ENCODE assay signal across 1 cellular context in the genomic region with DNA sequence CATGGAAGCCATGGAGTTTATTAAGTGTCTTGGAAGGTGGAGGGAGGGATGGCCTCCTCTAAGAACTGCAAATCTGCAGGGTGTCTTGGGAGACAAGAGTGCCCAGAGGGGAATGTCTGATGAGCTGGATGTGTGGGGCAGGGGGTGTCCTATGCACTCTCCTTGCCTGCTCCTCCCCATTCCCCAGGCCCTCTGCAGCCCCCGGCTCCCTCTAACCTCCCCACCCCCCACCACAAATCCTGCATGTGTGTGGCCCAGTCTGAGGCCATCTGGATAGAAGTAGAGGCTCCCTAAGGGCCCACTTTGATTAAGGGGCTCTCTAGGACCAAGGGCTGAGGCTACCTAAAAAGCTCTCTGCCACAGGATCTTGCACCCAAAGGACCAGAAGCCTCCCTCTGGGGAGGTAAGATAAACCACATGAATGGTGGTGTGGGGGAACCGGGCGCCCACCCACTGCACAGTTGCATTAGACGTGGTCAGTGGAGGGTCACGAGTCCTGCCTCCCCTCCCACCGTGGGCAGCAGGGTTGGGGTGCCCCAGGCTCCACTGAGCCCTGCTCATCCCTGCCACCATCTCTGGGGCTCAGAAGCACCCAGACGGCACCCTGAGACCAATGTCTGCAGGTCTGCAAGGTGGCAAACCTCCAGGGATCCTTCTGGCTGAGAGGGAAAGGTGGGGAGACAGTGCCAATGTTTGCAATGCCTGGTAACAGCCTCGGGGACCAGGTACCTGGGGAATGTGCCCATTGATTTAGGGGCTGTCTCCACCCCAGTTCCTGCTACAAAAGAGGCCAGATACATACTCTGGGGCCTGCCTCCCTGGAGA.
TF ChIP-seq lines count a peak whose summit lies in the region.

No MANE protein-coding gene starts in this region.

TF ChIP-seq in H1, 55 proteins besides CTCF, POLR2A, EP300 and RAD21:
- TF ChIP-seq SUZ12 (IDR thresholded peaks at IDR 0.05; ENCODE audit: low read length) (no peak), SIRT6 (IDR thresholded peaks at IDR 0.05; ENCODE audit: low read length) (no peak), ASH2L (IDR thresholded peaks at IDR 0.05; ENCODE audit: low read length) (no peak), RXRA (IDR thresholded peaks at IDR 0.05; ENCODE audit: insufficient read depth, low read depth, low read length) (no peak), SIX5 (IDR thresholded peaks at IDR 0.05; ENCODE audit: low read depth, low read length) (no peak), ATF2 (IDR thresholded peaks at IDR 0.05; ENCODE audit: low read length) (no peak), HDAC6 (IDR thresholded peaks at IDR 0.05; ENCODE audit: low read depth, low read length) (no peak), EZH2 (IDR thresholded peaks at IDR 0.05; ENCODE audit: low read depth, low read length, severe bottlenecking) (no peak), NANOG (IDR thresholded peaks at IDR 0.05; ENCODE audit: insufficient read depth, low read depth, low read length, poor library complexity, severe bottlenecking) (no peak), CHD1 (IDR thresholded peaks at IDR 0.05; ENCODE audit: low read depth, low read length) (no peak), MAFK (IDR thresholded peaks at IDR 0.05; ENCODE audit: low read depth, low read length) (no peak), BACH1 (IDR thresholded peaks at IDR 0.05; ENCODE audit: low read length) (no peak), CBX5 (IDR thresholded peaks at IDR 0.05; ENCODE audit: low read depth, low read length) (no peak), SP4 (IDR thresholded peaks at IDR 0.05; ENCODE audit: low read length) (no peak)
- TF ChIP-seq, protein P1, sequence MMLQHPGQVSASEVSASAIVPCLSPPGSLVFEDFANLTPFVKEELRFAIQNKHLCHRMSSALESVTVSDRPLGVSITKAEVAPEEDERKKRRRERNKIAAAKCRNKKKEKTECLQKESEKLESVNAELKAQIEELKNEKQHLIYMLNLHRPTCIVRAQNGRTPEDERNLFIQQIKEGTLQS (IDR thresholded peaks at IDR 0.05; ENCODE audit: insufficient read depth, low read depth, low read length) = no peak
